Comparison of ENCODE assay signal across 13 cellular contexts in the genomic region with DNA sequence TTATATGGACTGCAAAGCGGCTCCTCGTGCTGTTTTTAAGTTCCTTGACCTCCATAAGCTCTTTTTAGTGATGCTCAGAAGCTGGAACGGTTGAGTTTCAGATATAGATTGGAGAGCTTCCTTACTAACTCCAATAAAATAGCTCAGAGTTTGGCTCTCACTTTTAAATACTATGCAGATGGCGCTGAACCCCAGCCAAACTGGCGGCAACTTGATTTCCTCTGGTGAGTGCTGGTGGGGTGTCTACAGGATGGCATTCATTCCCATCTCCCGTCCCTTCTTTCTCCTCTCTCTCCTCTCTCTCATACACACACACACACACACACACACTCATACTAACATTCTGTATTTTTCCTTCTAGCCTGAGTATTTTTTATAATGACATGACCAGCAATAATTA.
A peak's percentile ranks its signal among the peaks of the same experiment; 100 is the strongest.
DNase-seq lines count a peak whose midpoint lies in the region; ATAC-seq lines count a peak whose summit lies in the region.
"Had no signal": no experiment of that assay in that cellular context is flagged by ENCODE, and none has a peak within 500 bp of the region (broad histone marks: within the 10 kb centered on the region; RNA-seq: fewer than 3 reads in every experiment).

No MANE protein-coding gene starts in this region.

- ATAC-seq in GM18909 (IDR thresholded peaks at IDR 0.05; ENCODE audit: poor library complexity, unreplicated experiment): no peak
- ATAC-seq: Right ventricle myocardium inferior had no signal

- DNase-seq in Ammon's horn (ENCODE audit: low spot score): peak; percentile 19
- peak; percentile 92 for DNase-seq in NCI-H446 treated with DMSO at 0.1 percent for 48 hours (lab: John Stamatoyannopoulos, UW)
- peak; percentile 32 for DNase-seq in inferior parietal cortex (ENCODE audit: extremely low spot score)
- peak in 6 of 10 donors; percentile 16 to 88 (median 36) for DNase-seq in posterior cingulate gyrus
- no peak for DNase-seq in stimulated activated CD4-positive, alpha-beta T cell treated with anti-CD3 and anti-CD28 coated beads, Interleukin-4, amount 100 ng/mL, for 4 hours
- DNase-seq in effector CD4-positive, alpha-beta T cell: no peak
- no peak for DNase-seq in HCEC 1CT
- DNase-seq: COR-L47, NCI-H1092 treated with DMSO at 0.1 percent for 48 hours, NCI-H187, NCI-H774 had no signal

- intact Hi-C loops in posterior cingulate gyrus (cut with DNase I): no loop called here

Comparison
In these comparisons a context has a peak if more than half of its experiments do, and no peak if none do; other contexts are left out.
1. DNase-seq: peak in Ammon's horn (single experiment), NCI-H446 treated with DMSO at 0.1 percent for 48 hours (single experiment), inferior parietal cortex (single experiment) and posterior cingulate gyrus (6 of 10); none in stimulated activated CD4-positive, alpha-beta T cell treated with anti-CD3 and anti-CD28 coated beads, Interleukin-4, amount 100 ng/mL, for 4 hours (0 of 2), effector CD4-positive, alpha-beta T cell (single experiment) and HCEC 1CT (single experiment).